Comparison of ENCODE assay signal across 1 cellular context in genomic region chr7:22667187-22667561, GRCh38.
TF ChIP-seq lines count a peak whose summit lies in the region.

No MANE protein-coding gene starts in this region.

TF ChIP-seq in K562, 482 proteins besides CTCF, POLR2A, EP300 and RAD21 (continued from another document and continues in another):
- TF ChIP-seq ARID4B (CRISPR knock-in tag; IDR thresholded peaks at IDR 0.05): no peak
- TF ChIP-seq TBL1XR1 (IDR thresholded peaks at IDR 0.05; ENCODE audit: low read length in 2 of 2): no peak
- no peak for TF ChIP-seq ZNF197 (CRISPR knock-in tag; IDR thresholded peaks at IDR 0.05; ENCODE audit: low read depth)
- TF ChIP-seq CUX1 (CRISPR knock-in tag; IDR thresholded peaks at IDR 0.05): 0 out of 2 replicates have a peak, but pooled peaks have one; percentile 23
- 0 out of 2 replicates have a peak, but pooled peaks have one; percentile 49 for TF ChIP-seq TSHZ1 (CRISPR knock-in tag; IDR thresholded peaks at IDR 0.05)
- peak; percentile 16; the same call in 1 of the 2 replicates for TF ChIP-seq KLF13 (tag; IDR thresholded peaks at IDR 0.05; ENCODE audit: borderline replicate concordance, low read depth)
- TF ChIP-seq ZBTB5 (IDR thresholded peaks at IDR 0.05): no peak
- TF ChIP-seq GABPA (tag; conservative IDR thresholded peaks at IDR 0.05; ENCODE audit: low read depth): 0 out of 2 replicates have a peak, but pooled peaks have one; percentile 42
- TF ChIP-seq ADNP (tag; IDR thresholded peaks at IDR 0.05): no peak
- no peak for TF ChIP-seq NFATC3 (IDR thresholded peaks at IDR 0.05)
- TF ChIP-seq E2F8 (IDR thresholded peaks at IDR 0.05; ENCODE audit: low read depth, partially characterized antibody): no peak
- TF ChIP-seq MTA2 (IDR thresholded peaks at IDR 0.05; ENCODE audit: low read depth): no peak
- peak; percentile 62 for TF ChIP-seq MGA (IDR thresholded peaks at IDR 0.05)
- peak; percentile 91 for TF ChIP-seq DMBX1 (CRISPR knock-in tag; IDR thresholded peaks at IDR 0.05; ENCODE audit: borderline replicate concordance)
- TF ChIP-seq ZNF143 (CRISPR knock-in tag; IDR thresholded peaks at IDR 0.05): no peak
